12 cellular contexts compared by ENCODE assay signal in genomic region chr16:85206472-85207356, GRCh38.
DNase-seq lines count a peak whose midpoint lies in the region; ATAC-seq and TF ChIP-seq lines count a peak whose summit lies in the region.
"Had no signal": no experiment of that assay in that cellular context is flagged by ENCODE, and none has a peak within 500 bp of the region (broad histone marks: within the 10 kb centered on the region; RNA-seq: fewer than 3 reads in every experiment).

No MANE protein-coding gene starts in this region.

- H3K36me3 ChIP-seq in fibroblast of lung (ENCODE audit: control insufficient read depth, insufficient read depth, low read length) = no peaks in the 10 kb centered on the region
- peaks cover 4% of the 10 kb centered on the region for H3K36me3 ChIP-seq in mesodermal cell (ENCODE audit: control insufficient read depth, insufficient read depth, low read length)
- H3K36me3 ChIP-seq in upper lobe of left lung = no peaks in the 10 kb centered on the region

- peaks cover 20% of the 10 kb centered on the region for H3K79me2 ChIP-seq in fibroblast of lung (ENCODE audit: control insufficient read depth, insufficient read depth, low read length)

- 35% methylated on average over 15 to 18 of the region's 31 CpGs for WGBS in mesodermal cell (ENCODE audit: insufficient coverage in 2 of 2), 2 experiments
- WGBS in upper lobe of left lung, 2 donors = 26 to 50% methylated on average over 6 to 25 of the region's 31 CpGs

- TF ChIP-seq POLR2A in upper lobe of left lung (IDR thresholded peaks at IDR 0.05) = no peak

- H3K4me2 ChIP-seq in fibroblast of lung (ENCODE audit: extremely low read depth, insufficient read depth, low read length) = peak overlapping the region; percentile 49

- H3K4me3 ChIP-seq in fibroblast of lung (replicated peaks in 1 of 4; ENCODE audit: control extremely low read depth in 1 of 4, insufficient read depth in 1 of 4, low read depth in 3 of 4, low read length in 4 of 4) (no peak overlapping the region), mesodermal cell (ENCODE audit: extremely low read depth, insufficient read depth, low read length, poor library complexity, severe bottlenecking) (no peak overlapping the region), upper lobe of left lung (no peak overlapping the region)

- peak; percentile 9 for DNase-seq in DMS79 treated with DMSO at 0.1 percent for 48 hours (lab: John Stamatoyannopoulos, UW)
- DNase-seq in DMS79 (lab: John Stamatoyannopoulos, UW) = no peak
- peak; percentile 56 to 82 for DNase-seq in fibroblast of lung (ENCODE audit: low read depth in 2 of 2)
- peak; percentile 38 to 89 for DNase-seq in upper lobe of left lung
- no peak for DNase-seq in DMS53 (lab: John Stamatoyannopoulos, UW)
- DNase-seq in T1000 (lab: John Stamatoyannopoulos, UW) = no peak
- no peak for DNase-seq in AML-193 (lab: John Stamatoyannopoulos, UW)
- DNase-seq: 8988T; activated CD8-positive, alpha-beta memory T cell treated with anti-CD3 and anti-CD28 coated beads, Interleukin-2, amount 50 U/mL, for 48 hours; NCI-H1048; T-helper 1 cell had no signal

- TF ChIP-seq CTCF in fibroblast of lung (conservative IDR thresholded peaks at IDR 0.05 in 1 of 2, IDR thresholded peaks at IDR 0.05 in 1 of 2; ENCODE audit: low read depth in 1 of 2, low read length in 2 of 2) (no peak), upper lobe of left lung (IDR thresholded peaks at IDR 0.05) (no peak)

- H3K27ac ChIP-seq in fibroblast of lung (ENCODE audit: insufficient read depth, low read length) (peak overlapping the region; percentile 60), mesodermal cell (ENCODE audit: low read depth, low read length, severe bottlenecking) (peak overlapping the region; percentile 72), upper lobe of left lung (peak overlapping the region in 3 of 4 donors; percentile 12 to 56 (median 48))

- H3K9me3 ChIP-seq in fibroblast of lung (ENCODE audit: control insufficient read depth, insufficient read depth, low read depth, low read length) = no peaks in the 10 kb centered on the region
- no peaks in the 10 kb centered on the region for H3K9me3 ChIP-seq in mesodermal cell (ENCODE audit: control insufficient read depth, low read length)
- no peaks in the 10 kb centered on the region for H3K9me3 ChIP-seq in upper lobe of left lung

- H3K27me3 ChIP-seq in fibroblast of lung (ENCODE audit: control insufficient read depth, insufficient read depth, low read length) = no peaks in the 10 kb centered on the region
- no peaks in the 10 kb centered on the region for H3K27me3 ChIP-seq in upper lobe of left lung

- H4K20me1 ChIP-seq in fibroblast of lung (ENCODE audit: control insufficient read depth, extremely low read depth, insufficient read depth, low read length) = no peaks in the 10 kb centered on the region

- peak overlapping the region; percentile 18 for H3K9ac ChIP-seq in fibroblast of lung (ENCODE audit: insufficient read depth, low read length)

- peak; percentile 30 to 31 for ATAC-seq in upper lobe of left lung (ENCODE audit: low FRiP score in 2 of 2)

- TF ChIP-seq EP300 in upper lobe of left lung (IDR thresholded peaks at IDR 0.05) = no peak

- peaks cover 55% of the 10 kb centered on the region for H3K4me1 ChIP-seq in fibroblast of lung (ENCODE audit: control insufficient read depth, extremely low read depth, insufficient read depth, low read length)
- H3K4me1 ChIP-seq in mesodermal cell (ENCODE audit: control insufficient read depth, insufficient read depth, low read length, poor library complexity, severe bottlenecking) = peaks cover 50% of the 10 kb centered on the region
- peaks cover 25 to 41% (median 30%) of the 10 kb centered on the region in 4 donors for H3K4me1 ChIP-seq in upper lobe of left lung

- no peak overlapping the region for H2AFZ ChIP-seq in fibroblast of lung (ENCODE audit: low read length)

Comparison
In these comparisons a context has a peak if more than half of its experiments do, and no peak if none do; other contexts are left out.
1. DNase-seq: peak in DMS79 treated with DMSO at 0.1 percent for 48 hours (single experiment), fibroblast of lung (2 of 2) and upper lobe of left lung (2 of 2); none in DMS79 (single experiment), DMS53 (single experiment), T1000 (single experiment) and AML-193 (0 of 2).
2. Peak in every context shown above with its lines, with median percentiles within 50 percentile points of each other: H3K27ac ChIP-seq.